In genomic region chr5:102651466-102651865, GRCh38 we compare ENCODE assay signal across 19 cellular contexts.
"Had no signal": no experiment of that assay in that cellular context is flagged by ENCODE, and none has a peak within 500 bp of the region (broad histone marks: within the 10 kb centered on the region; RNA-seq: fewer than 3 reads in every experiment).

No MANE protein-coding gene starts in this region.

- H3K4me3 ChIP-seq: prostate gland, right lobe of liver, spleen had no signal

- H3K27ac Mint-ChIP-seq: activated CD8-positive, alpha-beta memory T cell treated with anti-CD3 and anti-CD28 coated beads, Interleukin-2, amount 10 ng/mL, durations not matched to agents 7 days and 5 days; activated naive CD8-positive, alpha-beta T cell treated with anti-CD3 and anti-CD28 coated beads for 36 hours; nephron; stimulated activated naive B cell treated with anti-CD40 and anti-IgM and Interleukin-4, amounts not matched to agents 10 μg/mL and 1 μg/mL and 100 μg/mL, for 72 hours; T-helper 2 cell treated with Interferon-gamma antibody and Interleukin-4, amounts not matched to agents 5 μg/mL and 100 μg/mL, for 36 hours; type B pancreatic cell had no signal

- DNase-seq: activated CD4-positive, alpha-beta T cell treated with anti-CD3 and anti-CD28 coated beads for 1 hour; activated CD4-positive, alpha-beta T cell treated with anti-CD3 and anti-CD28 coated beads, Interleukin-2, amount 50 U/mL, for 48 hours; activated CD8-positive, alpha-beta memory T cell treated with anti-CD3 and anti-CD28 coated beads, Interleukin-2, amount 10 ng/mL, durations not matched to agents 7 days and 5 days; activated effector memory CD4-positive, alpha-beta T cell treated with anti-CD3 and anti-CD28 coated beads, Interleukin-2, amount 50 U/mL, for 16 hours; activated naive CD8-positive, alpha-beta T cell treated with anti-CD3 and anti-CD28 coated beads for 36 hours; activated T-cell treated with anti-CD3 and anti-CD28 coated beads, Interleukin-2, amount 50 U/mL, for 4 hours; anterior cingulate cortex; kidney; left ventricle myocardium superior; mesendoderm; right lobe of liver; spleen; stimulated activated CD4-positive, alpha-beta T cell treated with anti-CD3 and anti-CD28 coated beads, Interleukin-1b, Interleukin-23, amount 100 ng/mL, for 48 hours; stimulated activated naive B cell treated with anti-CD40 and anti-IgM and Interleukin-4, amounts not matched to agents 10 μg/mL and 1 μg/mL and 100 μg/mL, for 72 hours; substantia nigra had no signal

- H3K27me3 ChIP-seq: right lobe of liver, spleen had no signal

- H3K36me3 ChIP-seq: prostate gland, right lobe of liver, spleen had no signal

- H3K4me1 ChIP-seq: prostate gland, right lobe of liver, spleen had no signal

- H3K27ac ChIP-seq: prostate gland, right lobe of liver, spleen had no signal

- H3K9me3 ChIP-seq: prostate gland, right lobe of liver had no signal

- H3K27me3 Mint-ChIP-seq: stimulated activated naive B cell treated with anti-CD40 and anti-IgM and Interleukin-4, amounts not matched to agents 10 μg/mL and 1 μg/mL and 100 μg/mL, for 72 hours had no signal

- H3K36me3 Mint-ChIP-seq: activated CD8-positive, alpha-beta memory T cell treated with anti-CD3 and anti-CD28 coated beads, Interleukin-2, amount 10 ng/mL, durations not matched to agents 7 days and 5 days; activated naive CD8-positive, alpha-beta T cell treated with anti-CD3 and anti-CD28 coated beads for 36 hours; stimulated activated naive B cell treated with anti-CD40 and anti-IgM and Interleukin-4, amounts not matched to agents 10 μg/mL and 1 μg/mL and 100 μg/mL, for 72 hours; type B pancreatic cell had no signal

- ATAC-seq: activated CD8-positive, alpha-beta memory T cell treated with anti-CD3 and anti-CD28 coated beads, Interleukin-2, amount 10 ng/mL, durations not matched to agents 7 days and 5 days; activated T-cell treated with anti-CD3 and anti-CD28 coated beads, Interleukin-2, amount 50 U/mL, for 4 hours; left ventricle myocardium superior; right lobe of liver; stimulated activated naive B cell treated with anti-CD40 and anti-IgM and Interleukin-4, amounts not matched to agents 10 μg/mL and 1 μg/mL and 100 μg/mL, for 72 hours had no signal

- H3K4me3 Mint-ChIP-seq: activated CD8-positive, alpha-beta memory T cell treated with anti-CD3 and anti-CD28 coated beads, Interleukin-2, amount 10 ng/mL, durations not matched to agents 7 days and 5 days; activated naive CD8-positive, alpha-beta T cell treated with anti-CD3 and anti-CD28 coated beads for 36 hours; activated T-cell treated with anti-CD3 and anti-CD28 coated beads, Interleukin-2, amount 50 U/mL, for 4 hours; nephron; stimulated activated naive B cell treated with anti-CD40 and anti-IgM and Interleukin-4, amounts not matched to agents 10 μg/mL and 1 μg/mL and 100 μg/mL, for 72 hours; T-helper 2 cell treated with Interferon-gamma antibody and Interleukin-4, amounts not matched to agents 5 μg/mL and 100 μg/mL, for 36 hours; type B pancreatic cell had no signal

- H3K4me1 Mint-ChIP-seq: activated CD8-positive, alpha-beta memory T cell treated with anti-CD3 and anti-CD28 coated beads, Interleukin-2, amount 10 ng/mL, durations not matched to agents 7 days and 5 days; activated naive CD8-positive, alpha-beta T cell treated with anti-CD3 and anti-CD28 coated beads for 36 hours; nephron; stimulated activated naive B cell treated with anti-CD40 and anti-IgM and Interleukin-4, amounts not matched to agents 10 μg/mL and 1 μg/mL and 100 μg/mL, for 72 hours had no signal

- H3K9me3 Mint-ChIP-seq: activated naive CD8-positive, alpha-beta T cell treated with anti-CD3 and anti-CD28 coated beads for 36 hours; T-helper 2 cell treated with Interferon-gamma antibody and Interleukin-4, amounts not matched to agents 5 μg/mL and 100 μg/mL, for 36 hours; type B pancreatic cell had no signal
